Comparison of ENCODE assay signal across 1 cellular context in genomic region chr1:220815409-220815808, GRCh38.
TF ChIP-seq lines count a peak whose summit lies in the region.

No MANE protein-coding gene starts in this region.

TF ChIP-seq in IMR-90, 13 proteins besides CTCF, POLR2A, EP300 and RAD21:
- TF ChIP-seq SMC3 (IDR thresholded peaks at IDR 0.05; ENCODE audit: low read depth, low read length), result no peak
- TF ChIP-seq RFX5 (IDR thresholded peaks at IDR 0.05; ENCODE audit: low read depth, low read length), result no peak
- TF ChIP-seq MXI1 (IDR thresholded peaks at IDR 0.05; ENCODE audit: borderline replicate concordance, low read depth, low read length), result no peak
- no peak for TF ChIP-seq ELK1 (IDR thresholded peaks at IDR 0.05; ENCODE audit: borderline replicate concordance, low read depth, low read length)
- TF ChIP-seq CHD1 (IDR thresholded peaks at IDR 0.05; ENCODE audit: low read depth, low read length), result no peak
- TF ChIP-seq FOS (IDR thresholded peaks at IDR 0.05; ENCODE audit: low read depth, low read length), result no peak
- no peak for TF ChIP-seq MAZ (IDR thresholded peaks at IDR 0.05; ENCODE audit: borderline replicate concordance, low read depth, low read length)
- no peak for TF ChIP-seq CEBPB (IDR thresholded peaks at IDR 0.05; ENCODE audit: low read depth, low read length)
- no peak for TF ChIP-seq NFE2L2 (IDR thresholded peaks at IDR 0.05; ENCODE audit: low read depth, low read length)
- no peak for TF ChIP-seq USF2 (IDR thresholded peaks at IDR 0.05; ENCODE audit: low read depth, low read length)
- no peak for TF ChIP-seq MAFK (IDR thresholded peaks at IDR 0.05; ENCODE audit: low read depth, low read length)
